In genomic region chr20:3044336-3044965, GRCh38 we compare ENCODE assay signal across 14 cellular contexts. TPM values are rescaled to one million over a fixed set of nuclear protein-coding genes. Genes with fewer than 3 reads are reported as not detected.
DNase-seq lines count a peak whose midpoint lies in the region; ATAC-seq and TF ChIP-seq lines count a peak whose summit lies in the region.
"Had no signal": no experiment of that assay in that cellular context is flagged by ENCODE, and none has a peak within 500 bp of the region (broad histone marks: within the 10 kb centered on the region; RNA-seq: fewer than 3 reads in every experiment).

No MANE protein-coding gene starts in this region.

- peaks cover 26% of the 10 kb centered on the region for H3K79me2 ChIP-seq in mammary epithelial cell (ENCODE audit: insufficient read depth, low read length)
- peaks cover 9% of the 10 kb centered on the region for H3K79me2 ChIP-seq in SU-DHL-6 (ENCODE audit: insufficient read depth, low read length)

- POLR2A ChIA-PET in MCF 10A (lab: Yijun Ruan, JAX): interaction anchor here (1.3 kb wide), 1 partner anchor 114 kb away, joined by 4 read pairs; no protein-coding TSS in a partner anchor

- no peak for ATAC-seq in lung (ENCODE audit: insufficient read depth, low FRiP score)
- no peak for ATAC-seq in GM19463 (IDR thresholded peaks at IDR 0.05; ENCODE audit: unreplicated experiment)

- WGBS in mammary epithelial cell (ENCODE audit: low coverage, missing lambda C conversion rate): 97% methylated on average over 6 of the region's 8 CpGs
- WGBS in lung, 2 donors: 88 to 92% methylated on average over 8 of the region's 8 CpGs

- H3K4me1 ChIP-seq in mammary epithelial cell (ENCODE audit: insufficient read depth, low read length) (peaks cover 8% of the 10 kb centered on the region), lung (ENCODE audit: control insufficient read depth in 2 of 2, insufficient read depth in 2 of 2, low read length in 2 of 2) (peaks cover 0 to 9% of the 10 kb centered on the region in 2 donors)

- H3K4me1 Mint-ChIP-seq in MCF 10A (ENCODE audit: insufficient read depth, unreplicated experiment): peaks cover 12% of the 10 kb centered on the region

- H3K9me3 Mint-ChIP-seq in MCF 10A (ENCODE audit: unreplicated experiment): no peaks in the 10 kb centered on the region

- CTCF ChIA-PET in MCF 10A (lab: Yijun Ruan, JAX): interaction anchor here (3.2 kb wide), 1 partner anchor 8 kb away, joined by 22 read pairs; no protein-coding TSS in a partner anchor
- CTCF ChIA-PET in mammary epithelial cell (lab: Charles Lee; ENCODE audit: low non-redundant PET): no interaction called here

- dilution Hi-C loops in mammary epithelial cell (cut with HindIII; ENCODE audit: low sequenced_read_pairs): no loop called here

- intact Hi-C loops in MCF 10A (cut with micrococcal nuclease) (no loop called here), mammary epithelial cell (cut with micrococcal nuclease) (no loop called here)

- no peak overlapping the region for H3K4me3 Mint-ChIP-seq in MCF 10A (ENCODE audit: unreplicated experiment)

- H3K9me2 ChIP-seq in SU-DHL-6 (replicated peaks; ENCODE audit: insufficient read depth, low read length): no peaks in the 10 kb centered on the region

- H2AFZ ChIP-seq in mammary epithelial cell (ENCODE audit: low read depth, low read length) (no peak overlapping the region), SU-DHL-6 (ENCODE audit: low read depth, low read length, severe bottlenecking) (no peak overlapping the region)

- no peaks in the 10 kb centered on the region for H4K20me1 ChIP-seq in mammary epithelial cell (ENCODE audit: insufficient read depth, low read length)
- H4K20me1 ChIP-seq in SU-DHL-6 (ENCODE audit: low read depth, low read length): no peaks in the 10 kb centered on the region

- H3K9ac ChIP-seq in mammary epithelial cell (ENCODE audit: insufficient read depth, low read length) (no peak overlapping the region), SU-DHL-6 (ENCODE audit: low read length) (no peak overlapping the region)

- no peaks in the 10 kb centered on the region for H3F3A ChIP-seq in SU-DHL-6 (ENCODE audit: insufficient read depth)

- H3K4me2 ChIP-seq in mammary epithelial cell (ENCODE audit: insufficient read depth, low read depth, low read length) (no peak overlapping the region), SU-DHL-6 (ENCODE audit: low read depth, low read length, poor library complexity, severe bottlenecking) (peak overlapping the region; percentile 77)

- no peak for DNase-seq in MCF 10A (ENCODE audit: unreplicated experiment)
- DNase-seq in mammary epithelial cell: no peak
- DNase-seq in lung (ENCODE audit: low spot score): no peak
- no peak for DNase-seq in NOMO-1 (lab: John Stamatoyannopoulos, UW; ENCODE audit: unreplicated experiment in 2 of 2)
- DNase-seq in COLO668 (lab: John Stamatoyannopoulos, UW; ENCODE audit: unreplicated experiment): no peak
- DNase-seq: colonic mucosa, KG1, kidney glomerular epithelial cell, PC-9, transverse colon had no signal

- H3K27ac ChIP-seq in mammary epithelial cell (ENCODE audit: insufficient read depth, low read depth, low read length) (no peak overlapping the region), SU-DHL-6 (ENCODE audit: low read depth, low read length) (no peak overlapping the region), lung (ENCODE audit: low read depth in 1 of 2, low read length in 1 of 2) (peak overlapping the region; percentile 95 to 98), temporal lobe (ENCODE audit: low read depth, low read length) (peak overlapping the region; percentile 79)
- H3K27ac ChIP-seq: PC-9 had no signal

- H3K4me3 ChIP-seq in mammary epithelial cell (replicated peaks in 1 of 3; ENCODE audit: insufficient read depth in 1 of 3, low read depth in 2 of 3, low read length in 3 of 3) (no peak overlapping the region), SU-DHL-6 (ENCODE audit: insufficient read depth, low read length, poor library complexity, severe bottlenecking) (no peak overlapping the region), lung (no peak overlapping the region)

- H3K36me3 ChIP-seq in mammary epithelial cell (ENCODE audit: insufficient read depth, low read length) (peaks cover 17% of the 10 kb centered on the region), SU-DHL-6 (ENCODE audit: low read length) (no peaks in the 10 kb centered on the region; the same call in 1 of the 2 replicates), lung (ENCODE audit: control insufficient read depth in 2 of 2, insufficient read depth in 2 of 2, low read length in 2 of 2) (peaks cover 10 to 26% of the 10 kb centered on the region in 2 donors)

- TF ChIP-seq CTCF in MCF 10A (IDR thresholded peaks at IDR 0.05; ENCODE audit: unreplicated experiment) (no peak), mammary epithelial cell (conservative IDR thresholded peaks at IDR 0.05 in 1 of 2, IDR thresholded peaks at IDR 0.05 in 1 of 2; ENCODE audit: extremely low read depth in 1 of 2, insufficient read depth in 1 of 2, low read depth in 1 of 2, low read length in 2 of 2) (no peak), SU-DHL-6 (IDR thresholded peaks at IDR 0.05; ENCODE audit: insufficient read depth, low read length, poor library complexity, severe bottlenecking) (no peak), lung (IDR thresholded peaks at IDR 0.05; ENCODE audit: control extremely low read depth, extremely low read depth) (no peak)

- H3K27me3 ChIP-seq in mammary epithelial cell (ENCODE audit: insufficient read depth, low read length): no peaks in the 10 kb centered on the region
- H3K27me3 ChIP-seq in SU-DHL-6 (ENCODE audit: low read length): no peaks in the 10 kb centered on the region
- H3K27me3 ChIP-seq in lung (ENCODE audit: control insufficient read depth, insufficient read depth): no peaks in the 10 kb centered on the region
- H3K27me3 ChIP-seq: colonic mucosa, transverse colon had no signal

- no TSS peak for BruUV-seq in MCF 10A (replicated peaks; lab: Mats Ljungman, UMichigan)
- no TSS peak for BruUV-seq in mammary epithelial cell (replicated peaks; lab: Mats Ljungman, UMichigan)

- H3K27me3 Mint-ChIP-seq in MCF 10A (ENCODE audit: insufficient read depth, unreplicated experiment): no peaks in the 10 kb centered on the region

- H3K9me3 ChIP-seq in mammary epithelial cell (replicated peaks; ENCODE audit: insufficient read depth, low read length) (no peaks in the 10 kb centered on the region), SU-DHL-6 (ENCODE audit: insufficient read depth, low read length) (no peaks in the 10 kb centered on the region), lung (ENCODE audit: control insufficient read depth in 2 of 2, insufficient read depth in 1 of 2, low read length in 1 of 2) (no peaks in the 10 kb centered on the region)
- H3K9me3 ChIP-seq: colonic mucosa, transverse colon had no signal

- H3K27ac Mint-ChIP-seq in MCF 10A (ENCODE audit: low read depth, unreplicated experiment): peak overlapping the region; percentile 83

- peaks cover 36% of the 10 kb centered on the region for H3K36me3 Mint-ChIP-seq in MCF 10A (ENCODE audit: insufficient read depth, unreplicated experiment)

- in situ Hi-C loops in mammary epithelial cell (cut with MboI; ENCODE audit: low sequenced_read_pairs in 2 of 2): no loop called here

RNA-seq across cellular contexts. Expression of gene GNRH2, which starts 1.0 kb away (rescaled TPM):
- 0.88 and 1.0 TPM in 2 replicates for total RNA-seq in MCF 10A (2022)
- under 1 TPM in 1 of 2 donors, not detected in 1; 0.42 TPM for total RNA-seq in mammary epithelial cell
- not detected for polyA plus RNA-seq in mammary epithelial cell
- polyA minus RNA-seq in mammary epithelial cell: not detected
- total RNA-seq in lung: under 1 TPM in 1 of 2 donors, not detected in 1; 0.46 TPM
- polyA plus RNA-seq in lung: under 1 TPM; 0.14 to 0.16 TPM
- not detected for total RNA-seq in temporal lobe
- total RNA-seq: colonic mucosa, fibroblast of villous mesenchyme, transverse colon had no signal

RNA-seq across cellular contexts. Expression of gene MRPS26, which starts 1.4 kb away (rescaled TPM):
- 62.6 and 68.4 TPM in 2 replicates for total RNA-seq in MCF 10A (2022)
- total RNA-seq in mammary epithelial cell: 10 to 100 TPM; 25.3 to 54.7 TPM
- 55.9 TPM for polyA plus RNA-seq in mammary epithelial cell
- 3.5 TPM for polyA minus RNA-seq in mammary epithelial cell
- total RNA-seq in lung: 10 to 100 TPM; 29.8 to 47.1 TPM
- 10 to 100 TPM; 67.5 to 67.8 TPM for polyA plus RNA-seq in lung
- 24.3 TPM for total RNA-seq in temporal lobe

RNA-seq across cellular contexts. Expression of gene OXT, which starts 27.0 kb away (rescaled TPM):
- total RNA-seq in MCF 10A (2022) (not detected in 2 replicates), mammary epithelial cell (not detected), lung (not detected), temporal lobe (not detected)
- polyA plus RNA-seq in mammary epithelial cell (not detected), lung (not detected)
- polyA minus RNA-seq in mammary epithelial cell: not detected
- total RNA-seq: colonic mucosa, fibroblast of villous mesenchyme, PC-9, transverse colon had no signal

RNA-seq across cellular contexts. Expression of gene AVP, which starts 40.1 kb away (rescaled TPM):
- total RNA-seq in MCF 10A (2022): not detected in 2 replicates
- total RNA-seq in mammary epithelial cell: not detected
- polyA plus RNA-seq in mammary epithelial cell: not detected
- not detected for polyA minus RNA-seq in mammary epithelial cell
- total RNA-seq in lung: not detected
- not detected for polyA plus RNA-seq in lung
- total RNA-seq in temporal lobe: not detected
- total RNA-seq: colonic mucosa, fibroblast of villous mesenchyme, PC-9, transverse colon had no signal

Comparison
In these comparisons a context has a peak if more than half of its experiments do, and no peak if none do; other contexts are left out.
1. H3K27ac ChIP-seq: peak in lung (2 of 2) and temporal lobe (single experiment); none in mammary epithelial cell (single experiment) and SU-DHL-6 (single experiment).